8 cellular contexts compared by ENCODE assay signal in genomic region chr3:49276475-49277356, GRCh38. TPM values are rescaled to one million over a fixed set of nuclear protein-coding genes. Genes with fewer than 3 reads are reported as not detected.
DNase-seq lines count a peak whose midpoint lies in the region; ATAC-seq and TF ChIP-seq lines count a peak whose summit lies in the region.

Gene C3orf62, minus strand, starts transcription at chr3:49277232. Its CDS starts 360 bp downstream, at chr3:49276872.

- H3K79me2 ChIP-seq in PC-3 (ENCODE audit: low read length): no peaks in the 10 kb centered on the region

- H3K4me2 ChIP-seq in PC-3 (ENCODE audit: low read length): 0 out of 2 replicates have a peak within 1 kb of the TSS, but pooled peaks have one; percentile 16

- H3K9me2 ChIP-seq in PC-3 (replicated peaks; ENCODE audit: low read length): no peaks in the 10 kb centered on the region

- no TSS peak for BruUV-seq in PC-3 (replicated peaks; lab: Mats Ljungman, UMichigan)

- no peaks in the 10 kb centered on the region for H4K20me1 ChIP-seq in PC-3 (ENCODE audit: low read length)

- H3K36me3 Mint-ChIP-seq in nephron (ENCODE audit: low read depth): peaks cover 47% of the 10 kb centered on the region
- H3K36me3 Mint-ChIP-seq in stimulated activated naive B cell treated with anti-CD40 and anti-IgM and Interleukin-4, amounts not matched to agents 10 μg/mL and 1 μg/mL and 100 μg/mL, for 72 hours: peaks cover 19 to 32% of the 10 kb centered on the region in 2 donors

- peak within 1 kb of the TSS; percentile 30; the same call in 1 of the 2 replicates for H3K9ac ChIP-seq in PC-3 (ENCODE audit: low read length)

- H2AFZ ChIP-seq in PC-3 (ENCODE audit: low read length): peak within 1 kb of the TSS; percentile 48; the same call in 1 of the 2 replicates

- H3K9me3 ChIP-seq in BE2C (no peaks in the 10 kb centered on the region), PC-3 (ENCODE audit: low read length) (no peaks in the 10 kb centered on the region)

- ATAC-seq in GM21423 (IDR thresholded peaks at IDR 0.05; ENCODE audit: unreplicated experiment) (peak; percentile 71), PC-3 (peak; percentile 79)
- peak; percentile 87 to 88 for ATAC-seq in stimulated activated naive B cell treated with anti-CD40 and anti-IgM and Interleukin-4, amounts not matched to agents 10 μg/mL and 1 μg/mL and 100 μg/mL, for 72 hours (replicated peaks)

- H3K36me3 ChIP-seq in BE2C: no peaks in the 10 kb centered on the region
- H3K36me3 ChIP-seq in PC-3 (ENCODE audit: low read depth, low read length): peaks cover 22% of the 10 kb centered on the region

- H3K4me3 ChIP-seq in BE2C (ENCODE audit: low read depth, low read length): peak within 1 kb of the TSS; percentile 51
- no peak within 1 kb of the TSS for H3K4me3 ChIP-seq in PC-3 (ENCODE audit: low read length)

- H3K4me1 ChIP-seq in BE2C (no peaks in the 10 kb centered on the region), PC-3 (ENCODE audit: insufficient read depth, low read length) (0 out of 2 replicates have a peak, but pooled peaks cover 3% of the 10 kb centered on the region)

- H3K27ac ChIP-seq in PC-3 (ENCODE audit: low read length): no peak within 1 kb of the TSS

- H3K4me1 Mint-ChIP-seq in nephron: no peaks in the 10 kb centered on the region
- peaks cover 19 to 29% of the 10 kb centered on the region in 2 donors for H3K4me1 Mint-ChIP-seq in stimulated activated naive B cell treated with anti-CD40 and anti-IgM and Interleukin-4, amounts not matched to agents 10 μg/mL and 1 μg/mL and 100 μg/mL, for 72 hours

- no peaks in the 10 kb centered on the region for H3K9me3 Mint-ChIP-seq in nephron
- H3K9me3 Mint-ChIP-seq in stimulated activated naive B cell treated with anti-CD40 and anti-IgM and Interleukin-4, amounts not matched to agents 10 μg/mL and 1 μg/mL and 100 μg/mL, for 72 hours: no peaks in the 10 kb centered on the region

- no peaks in the 10 kb centered on the region for H3K27me3 Mint-ChIP-seq in nephron (ENCODE audit: low read depth)
- H3K27me3 Mint-ChIP-seq in stimulated activated naive B cell treated with anti-CD40 and anti-IgM and Interleukin-4, amounts not matched to agents 10 μg/mL and 1 μg/mL and 100 μg/mL, for 72 hours: no peaks in the 10 kb centered on the region

- H3F3A ChIP-seq in PC-3 (ENCODE audit: low read length, unreplicated experiment): no peaks in the 10 kb centered on the region

- H3K27me3 ChIP-seq in BE2C (no peaks in the 10 kb centered on the region), PC-3 (ENCODE audit: low read length) (no peaks in the 10 kb centered on the region)

- POLR2A ChIA-PET in PC-3 (lab: Charles Lee; ENCODE audit: unreplicated experiment): no interaction called here

- H3K27ac Mint-ChIP-seq in nephron: peak within 1 kb of the TSS; percentile 20 to 84 (median 46)
- peak within 1 kb of the TSS; percentile 95 for H3K27ac Mint-ChIP-seq in stimulated activated naive B cell treated with anti-CD40 and anti-IgM and Interleukin-4, amounts not matched to agents 10 μg/mL and 1 μg/mL and 100 μg/mL, for 72 hours

- intact Hi-C loops in PC-3 (cut with micrococcal nuclease): no loop called here

- peak within 1 kb of the TSS; percentile 65 to 70 (median 67) for H3K4me3 Mint-ChIP-seq in nephron
- peak within 1 kb of the TSS; percentile 83 to 91 for H3K4me3 Mint-ChIP-seq in stimulated activated naive B cell treated with anti-CD40 and anti-IgM and Interleukin-4, amounts not matched to agents 10 μg/mL and 1 μg/mL and 100 μg/mL, for 72 hours

- peak; percentile 82 for DNase-seq in BE2C
- peak; percentile 13 for DNase-seq in PC-3
- DNase-seq in activated effector memory CD4-positive, alpha-beta T cell treated with Interleukin-2 at 50 U/mL for 16 hours: peak; percentile 66
- peak; percentile 66 for DNase-seq in fibroblast of the conjunctiva (ENCODE audit: low read depth)
- DNase-seq in stimulated activated naive B cell treated with anti-CD40 and anti-IgM and Interleukin-4, amounts not matched to agents 10 μg/mL and 1 μg/mL and 100 μg/mL, for 72 hours: peak; percentile 69
- DNase-seq in HuH-7 (ENCODE audit: low spot score): no peak

- TF ChIP-seq CTCF in BE2C (IDR thresholded peaks at IDR 0.05; ENCODE audit: low read depth, low read length) (no peak), PC-3 (conservative IDR thresholded peaks at IDR 0.05; ENCODE audit: low read depth, low read length) (no peak), nephron (IDR thresholded peaks at IDR 0.05; ENCODE audit: unreplicated experiment in 3 of 3) (no peak)

- CTCF ChIA-PET in PC-3 (lab: Charles Lee): no interaction called here

RNA-seq across cellular contexts. Expression of gene C3orf62, which starts in this region (rescaled TPM):
- 6.0 TPM for polyA plus RNA-seq in BE2C (2012; ENCODE audit: insufficient read depth, insufficient read length, low read depth)
- 3.9 and 10.3 TPM in 2 replicates for total RNA-seq in PC-3 (2014; rRNA removed)
